In genomic region chr10:90912176-90912575, GRCh38 we compare ENCODE assay signal across 12 cellular contexts. TPM values are rescaled to one million over a fixed set of nuclear protein-coding genes. Genes with fewer than 3 reads are reported as not detected.
DNase-seq lines count a peak whose midpoint lies in the region; ATAC-seq and TF ChIP-seq lines count a peak whose summit lies in the region.
"Had no signal": no experiment of that assay in that cellular context is flagged by ENCODE, and none has a peak within 500 bp of the region (broad histone marks: within the 10 kb centered on the region; RNA-seq: fewer than 3 reads in every experiment).

No MANE protein-coding gene starts in this region.

- ATAC-seq in GM21528 (IDR thresholded peaks at IDR 0.05; ENCODE audit: low FRiP score, unreplicated experiment), result no peak

- no peak overlapping the region for H4K8ac ChIP-seq in mesendoderm (ENCODE audit: low read depth, low read length)

- H3K9ac ChIP-seq in mammary epithelial cell (ENCODE audit: insufficient read depth, low read length), result no peak overlapping the region
- no peak overlapping the region for H3K9ac ChIP-seq in mesendoderm (ENCODE audit: low read length)

- H3K27me3 ChIP-seq in cardiac muscle cell (no peaks in the 10 kb centered on the region), mammary epithelial cell (ENCODE audit: insufficient read depth, low read length) (no peaks in the 10 kb centered on the region), mesendoderm (ENCODE audit: insufficient read depth, low read length, poor library complexity) (peaks cover 1% of the 10 kb centered on the region)
- H3K27me3 ChIP-seq: brain microvascular endothelial cell, right lobe of liver had no signal

- H3K27ac ChIP-seq in cardiac muscle cell (peak overlapping the region; percentile 55), mammary epithelial cell (ENCODE audit: insufficient read depth, low read depth, low read length) (peak overlapping the region; percentile 30), mesendoderm (ENCODE audit: low read depth, low read length) (no peak overlapping the region)
- H3K27ac ChIP-seq: brain microvascular endothelial cell, right lobe of liver had no signal

- no peak overlapping the region for H4K5ac ChIP-seq in mesendoderm (ENCODE audit: low read length)

- no peak overlapping the region for H3K23ac ChIP-seq in mesendoderm (ENCODE audit: low read length)

- 0% methylated on average over 2 of the region's 4 CpGs for WGBS in mammary epithelial cell (ENCODE audit: low coverage, missing lambda C conversion rate)
- no CpG with 5 or more reads among the region's 4 CpGs for whole genome bisulfite sequencing in mesendoderm (ENCODE audit: extremely low coverage, insufficient coverage, low lambda C conversion rate)

- no peak overlapping the region for H3K4ac ChIP-seq in mesendoderm (ENCODE audit: low read depth, low read length)

- dilution Hi-C loops in mammary epithelial cell (cut with HindIII; ENCODE audit: low sequenced_read_pairs), result loop anchor here (5.0 kb wide), 1 partner anchor 50 kb away; no protein-coding TSS in a partner anchor

- no TSS peak for BruUV-seq in mammary epithelial cell (replicated peaks; lab: Mats Ljungman, UMichigan)

- no peak overlapping the region for H3K56ac ChIP-seq in mesendoderm (ENCODE audit: low read length)

- H2AFZ ChIP-seq in mammary epithelial cell (ENCODE audit: low read depth, low read length), result peak overlapping the region; percentile 41

- in situ Hi-C loops in mammary epithelial cell (cut with MboI; ENCODE audit: low sequenced_read_pairs in 2 of 2), result no loop called here

- peak overlapping the region; percentile 48 for H3K4me2 ChIP-seq in mammary epithelial cell (ENCODE audit: insufficient read depth, low read depth, low read length)
- no peak overlapping the region for H3K4me2 ChIP-seq in mesendoderm (ENCODE audit: low read length)

- no peak overlapping the region for H3K18ac ChIP-seq in mesendoderm (ENCODE audit: low read length)

- no peaks in the 10 kb centered on the region for H4K20me1 ChIP-seq in mammary epithelial cell (ENCODE audit: insufficient read depth, low read length)

- H3K79me2 ChIP-seq in mammary epithelial cell (ENCODE audit: insufficient read depth, low read length) (no peaks in the 10 kb centered on the region), mesendoderm (ENCODE audit: control insufficient read depth, insufficient read depth, low read length) (no peaks in the 10 kb centered on the region)

- H3K36me3 ChIP-seq in cardiac muscle cell (no peaks in the 10 kb centered on the region), mammary epithelial cell (ENCODE audit: insufficient read depth, low read length) (no peaks in the 10 kb centered on the region), mesendoderm (ENCODE audit: control insufficient read depth, insufficient read depth, low read length) (no peaks in the 10 kb centered on the region)
- H3K36me3 ChIP-seq: right lobe of liver had no signal

- no peaks in the 10 kb centered on the region for H3K79me1 ChIP-seq in mesendoderm (ENCODE audit: low read length)

- CTCF ChIA-PET in mammary epithelial cell (lab: Charles Lee; ENCODE audit: low non-redundant PET), result interaction anchor here (0.5 to 0.8 kb wide), 5 partner anchors 11 to 720 kb away, joined by 3 to 13 read pairs (median 3); no protein-coding TSS in a partner anchor

- H2BK5ac ChIP-seq in mesendoderm (ENCODE audit: low read length), result no peak overlapping the region

- DNase-seq in cardiac muscle cell (ENCODE audit: low read depth in 1 of 2, low spot score in 1 of 2), result peak in 1 of 2 donors; percentile 29
- DNase-seq in cardiac septum (ENCODE audit: low spot score), result no peak
- peak; percentile 60 for DNase-seq in mammary epithelial cell
- DNase-seq in mesendoderm, result peak; percentile 63
- DNase-seq in NCI-H69 (lab: John Stamatoyannopoulos, UW), result no peak
- no peak for DNase-seq in NCI-H187 treated with DMSO at 0.1 percent for 48 hours (lab: John Stamatoyannopoulos, UW)
- no peak for DNase-seq in SIG-M5 (lab: John Stamatoyannopoulos, UW)
- DNase-seq: activated CD4-positive, CD25-positive, alpha-beta regulatory T cell treated with anti-CD3 and anti-CD28 coated beads, Interleukin-2, amount 50 U/mL, for 72 hours had no signal

- H3K4me1 ChIP-seq in cardiac muscle cell (ENCODE audit: low read depth), result peaks cover 15% of the 10 kb centered on the region
- H3K4me1 ChIP-seq in mammary epithelial cell (ENCODE audit: insufficient read depth, low read length), result peaks cover 14% of the 10 kb centered on the region
- H3K4me1 ChIP-seq in mesendoderm (ENCODE audit: control insufficient read depth, low read depth, low read length), result peaks cover 2% of the 10 kb centered on the region
- H3K4me1 ChIP-seq: right lobe of liver had no signal

- no peak overlapping the region for H2AK5ac ChIP-seq in mesendoderm (ENCODE audit: low read length)

- H3K9me3 ChIP-seq in cardiac muscle cell (ENCODE audit: low read depth) (no peaks in the 10 kb centered on the region), mammary epithelial cell (replicated peaks; ENCODE audit: insufficient read depth, low read length) (no peaks in the 10 kb centered on the region)
- H3K9me3 ChIP-seq: right lobe of liver had no signal

- H2BK15ac ChIP-seq in mesendoderm (replicated peaks; ENCODE audit: low read depth), result no peak overlapping the region

- TF ChIP-seq CTCF in cardiac muscle cell (IDR thresholded peaks at IDR 0.05; ENCODE audit: low read depth, low read length) (no peak), mammary epithelial cell (conservative IDR thresholded peaks at IDR 0.05 in 1 of 2, IDR thresholded peaks at IDR 0.05 in 1 of 2; ENCODE audit: extremely low read depth in 1 of 2, insufficient read depth in 1 of 2, low read depth in 1 of 2, low read length in 2 of 2) (no peak)

- intact Hi-C loops in cardiac septum (cut with DNase I) (no loop called here), mammary epithelial cell (cut with micrococcal nuclease) (loop anchor here (1.0 to 5.0 kb wide), 4 partner anchors 58 to 385 kb away; no protein-coding TSS in a partner anchor)

- no peak overlapping the region for H3K4me3 ChIP-seq in cardiac muscle cell
- H3K4me3 ChIP-seq in mammary epithelial cell (replicated peaks in 1 of 3; ENCODE audit: insufficient read depth in 1 of 3, low read depth in 2 of 3, low read length in 3 of 3), result peak overlapping the region in 1 of 3 experiments; percentile 3
- no peak overlapping the region for H3K4me3 ChIP-seq in mesendoderm (ENCODE audit: low read length)
- H3K4me3 ChIP-seq: right lobe of liver had no signal

- H2BK120ac ChIP-seq in mesendoderm (ENCODE audit: low read depth, low read length), result no peak overlapping the region

RNA-seq across cellular contexts. Expression of gene ANKRD1, which starts 8.7 kb away (rescaled TPM):
- total RNA-seq in cardiac muscle cell, result 32.7 and 39.1 TPM in 2 replicates
- polyA plus RNA-seq in cardiac muscle cell, result 9.4 and 12.6 TPM in 2 replicates
- 8,251 TPM for total RNA-seq in cardiac septum
- total RNA-seq in mammary epithelial cell, result 10 to 100 TPM in 1 of 2 donors, not detected in 1; 60.7 TPM
- 0.16 TPM for polyA plus RNA-seq in mammary epithelial cell
- not detected for polyA minus RNA-seq in mammary epithelial cell
- polyA plus RNA-seq in mesendoderm (2013, experiment 1 of 2), result 65.5 TPM
- polyA plus RNA-seq in mesendoderm (2013, experiment 2 of 2), result 62.4 TPM
- total RNA-seq: CD4-positive, alpha-beta memory T cell had no signal
- polyA plus RNA-seq: CD4-positive, alpha-beta memory T cell had no signal

RNA-seq across cellular contexts. Expression of gene RPP30, which starts 40.4 kb away (rescaled TPM):
- total RNA-seq in cardiac muscle cell (23.6 and 26.7 TPM in 2 replicates), cardiac septum (24.9 TPM), mammary epithelial cell (10 to 100 TPM; 32.3 to 38.8 TPM)
- polyA plus RNA-seq in cardiac muscle cell (48.4 and 51.4 TPM in 2 replicates), mammary epithelial cell (29.7 TPM)
- polyA minus RNA-seq in mammary epithelial cell, result 50.3 TPM
- polyA plus RNA-seq in mesendoderm (2013, experiment 1 of 2), result 97.5 TPM
- polyA plus RNA-seq in mesendoderm (2013, experiment 2 of 2), result 96.2 TPM

RNA-seq across cellular contexts. Expression of gene HTR7, which starts 54.3 kb away (rescaled TPM):
- 0.07 TPM in 1 of 2 replicates, not detected in the other for total RNA-seq in cardiac muscle cell
- polyA plus RNA-seq in cardiac muscle cell, result not detected in 2 replicates
- 0.16 TPM for total RNA-seq in cardiac septum
- 10 to 100 TPM; 20.2 to 24.1 TPM for total RNA-seq in mammary epithelial cell
- 19.5 TPM for polyA plus RNA-seq in mammary epithelial cell
- polyA minus RNA-seq in mammary epithelial cell, result 14.0 TPM
- polyA plus RNA-seq in mesendoderm (2013, experiment 1 of 2), result 5.1 TPM
- 5.2 TPM for polyA plus RNA-seq in mesendoderm (2013, experiment 2 of 2)
- total RNA-seq: CD4-positive, alpha-beta memory T cell had no signal
- polyA plus RNA-seq: CD4-positive, alpha-beta memory T cell had no signal

Comparison
In these comparisons a context has a peak if more than half of its experiments do, and no peak if none do; other contexts are left out.
1. RNA of gene ANKRD1, which starts 8.7 kb away (total RNA-seq): 8,251 TPM in cardiac septum (single experiment); 60.7 TPM in mammary epithelial cell and 32.7 to 39.1 TPM in cardiac muscle cell; every median in the first group is over 100 times any median in the second.
2. DNase-seq: peak in mammary epithelial cell (single experiment) and mesendoderm (single experiment); none in cardiac septum (single experiment), NCI-H69 (single experiment), NCI-H187 treated with DMSO at 0.1 percent for 48 hours (single experiment) and SIG-M5 (single experiment).
3. RNA of gene HTR7, which starts 54.3 kb away (total RNA-seq): 20.2 to 24.1 TPM in mammary epithelial cell; 0.16 TPM in cardiac septum (single experiment) and 0.07 TPM in cardiac muscle cell; every median in the first group is over 10 times any median in the second.